8 cellular contexts compared by ENCODE assay signal in genomic region chr12:538731-539539, GRCh38.
DNase-seq lines count a peak whose midpoint lies in the region; ATAC-seq and TF ChIP-seq lines count a peak whose summit lies in the region.

No MANE protein-coding gene starts in this region.

- no peak for TF ChIP-seq CTCF in foreskin fibroblast (IDR thresholded peaks at IDR 0.05; ENCODE audit: low read depth, low read length)

- H3K4me1 Mint-ChIP-seq in stimulated activated effector memory CD8-positive, alpha-beta T cell treated with anti-CD3 and anti-CD28 coated beads, Interleukin-12 subunit alpha, Interleukin-12 subunit beta, amount 100 ng/mL, for 72 hours, result peaks cover 20% of the 10 kb centered on the region

- H3K4me3 ChIP-seq in foreskin fibroblast (ENCODE audit: low read depth in 1 of 2, low read length in 2 of 2), result no peak overlapping the region

- DNase-seq in Ammon's horn (ENCODE audit: low spot score) (peak; percentile 79), HuH-7.5 (ENCODE audit: low spot score) (peak; percentile 62), foreskin fibroblast (peak; percentile 23 to 49), NCI-H524 (lab: John Stamatoyannopoulos, UW) (no peak)
- DNase-seq in activated CD4-positive, alpha-beta T cell treated with anti-CD3 and anti-CD28 coated beads, Interleukin-2, amount 50 U/mL, for 4 hours, result peak; percentile 28 to 35
- no peak for DNase-seq in stimulated activated effector memory CD8-positive, alpha-beta T cell treated with anti-CD3 and anti-CD28 coated beads, Interleukin-12 subunit alpha, Interleukin-12 subunit beta, amount 100 ng/mL, for 72 hours (ENCODE audit: low spot score in 2 of 2)

- peak overlapping the region; percentile 86 for H3K27ac Mint-ChIP-seq in stimulated activated effector memory CD8-positive, alpha-beta T cell treated with anti-CD3 and anti-CD28 coated beads, Interleukin-12 subunit alpha, Interleukin-12 subunit beta, amount 100 ng/mL, for 72 hours

- H3K9me3 Mint-ChIP-seq in stimulated activated effector memory CD8-positive, alpha-beta T cell treated with anti-CD3 and anti-CD28 coated beads, Interleukin-12 subunit alpha, Interleukin-12 subunit beta, amount 100 ng/mL, for 72 hours, result no peaks in the 10 kb centered on the region

- H3K36me3 Mint-ChIP-seq in stimulated activated effector memory CD8-positive, alpha-beta T cell treated with anti-CD3 and anti-CD28 coated beads, Interleukin-12 subunit alpha, Interleukin-12 subunit beta, amount 100 ng/mL, for 72 hours, result no peaks in the 10 kb centered on the region

- H3K4me3 Mint-ChIP-seq in stimulated activated effector memory CD8-positive, alpha-beta T cell treated with anti-CD3 and anti-CD28 coated beads, Interleukin-12 subunit alpha, Interleukin-12 subunit beta, amount 100 ng/mL, for 72 hours, result peak overlapping the region; percentile 22

- ATAC-seq in stimulated activated effector memory CD8-positive, alpha-beta T cell treated with anti-CD3 and anti-CD28 coated beads, Interleukin-12 subunit alpha, Interleukin-12 subunit beta, amount 100 ng/mL, for 72 hours, result peak; percentile 81
- no peak for ATAC-seq in HG03432 (IDR thresholded peaks at IDR 0.05; ENCODE audit: unreplicated experiment)
- ATAC-seq in GM19452 (IDR thresholded peaks at IDR 0.05; ENCODE audit: unreplicated experiment), result no peak

Comparison
In these comparisons a context has a peak if more than half of its experiments do, and no peak if none do; other contexts are left out.
1. DNase-seq: peak in Ammon's horn (single experiment), HuH-7.5 (single experiment), activated CD4-positive, alpha-beta T cell treated with anti-CD3 and anti-CD28 coated beads, Interleukin-2, amount 50 U/mL, for 4 hours (2 of 2) and foreskin fibroblast (2 of 2); none in stimulated activated effector memory CD8-positive, alpha-beta T cell treated with anti-CD3 and anti-CD28 coated beads, Interleukin-12 subunit alpha, Interleukin-12 subunit beta, amount 100 ng/mL, for 72 hours (0 of 2) and NCI-H524 (0 of 2).